ENCODE assay signal across 3 cellular contexts in the genomic region with DNA sequence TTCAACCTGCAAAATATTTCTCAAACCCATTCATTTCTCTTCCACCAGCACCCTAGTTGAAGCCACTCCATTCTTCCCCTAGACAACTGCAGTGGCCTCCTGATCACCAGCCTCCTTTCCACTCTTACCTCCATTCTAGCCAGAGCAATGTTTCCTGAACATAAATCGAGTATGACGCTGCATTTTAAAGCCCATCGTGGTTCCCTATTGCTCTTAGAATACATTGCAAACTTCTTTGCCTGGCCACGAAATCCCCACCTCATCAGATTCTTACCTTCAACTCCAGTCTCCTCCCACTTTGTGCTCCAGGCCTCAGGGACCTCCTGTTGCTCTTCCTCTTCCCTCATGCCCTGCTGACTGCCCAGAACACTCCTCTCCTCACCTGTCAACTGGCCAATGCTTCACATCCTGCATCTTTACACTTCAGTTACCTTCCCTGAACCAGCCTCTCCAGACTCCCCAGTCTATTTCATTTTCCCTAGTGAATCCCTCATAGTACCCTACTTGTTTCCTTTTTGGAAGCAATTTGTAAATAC.
A peak's percentile ranks its signal among the peaks of the same experiment; 100 is the strongest.
TF ChIP-seq lines count a peak whose summit lies in the region.

No MANE protein-coding gene starts in this region.

TF ChIP-seq in HepG2, 621 proteins besides CTCF, POLR2A, EP300 and RAD21:
- TF ChIP-seq FOXP1 (IDR thresholded peaks at IDR 0.05) (0 out of 2 replicates have a peak, but pooled peaks have one; percentile 3), FOXP1 (CRISPR knock-in tag; IDR thresholded peaks at IDR 0.05) (no peak)
- TF ChIP-seq, protein P1, sequence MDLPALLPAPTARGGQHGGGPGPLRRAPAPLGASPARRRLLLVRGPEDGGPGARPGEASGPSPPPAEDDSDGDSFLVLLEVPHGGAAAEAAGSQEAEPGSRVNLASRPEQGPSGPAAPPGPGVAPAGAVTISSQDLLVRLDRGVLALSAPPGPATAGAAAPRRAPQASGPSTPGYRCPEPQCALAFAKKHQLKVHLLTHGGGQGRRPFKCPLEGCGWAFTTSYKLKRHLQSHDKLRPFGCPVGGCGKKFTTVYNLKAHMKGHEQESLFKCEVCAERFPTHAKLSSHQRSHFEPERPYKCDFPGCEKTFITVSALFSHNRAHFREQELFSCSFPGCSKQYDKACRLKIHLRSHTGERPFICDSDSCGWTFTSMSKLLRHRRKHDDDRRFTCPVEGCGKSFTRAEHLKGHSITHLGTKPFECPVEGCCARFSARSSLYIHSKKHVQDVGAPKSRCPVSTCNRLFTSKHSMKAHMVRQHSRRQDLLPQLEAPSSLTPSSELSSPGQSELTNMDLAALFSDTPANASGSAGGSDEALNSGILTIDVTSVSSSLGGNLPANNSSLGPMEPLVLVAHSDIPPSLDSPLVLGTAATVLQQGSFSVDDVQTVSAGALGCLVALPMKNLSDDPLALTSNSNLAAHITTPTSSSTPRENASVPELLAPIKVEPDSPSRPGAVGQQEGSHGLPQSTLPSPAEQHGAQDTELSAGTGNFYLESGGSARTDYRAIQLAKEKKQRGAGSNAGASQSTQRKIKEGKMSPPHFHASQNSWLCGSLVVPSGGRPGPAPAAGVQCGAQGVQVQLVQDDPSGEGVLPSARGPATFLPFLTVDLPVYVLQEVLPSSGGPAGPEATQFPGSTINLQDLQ (CRISPR knock-in tag; IDR thresholded peaks at IDR 0.05): no peak

TF ChIP-seq in H1, 55 proteins besides CTCF, POLR2A, EP300 and RAD21:
- TF ChIP-seq EZH2 (IDR thresholded peaks at IDR 0.05; ENCODE audit: low read depth, low read length, severe bottlenecking) (no peak), MAX (IDR thresholded peaks at IDR 0.05) (no peak), SP4 (IDR thresholded peaks at IDR 0.05; ENCODE audit: low read length) (no peak), ZNF274 (IDR thresholded peaks at IDR 0.05; ENCODE audit: borderline replicate concordance, extremely low read depth, low read length) (no peak), HDAC2 (IDR thresholded peaks at IDR 0.05; ENCODE audit: borderline replicate concordance in 1 of 2, low read depth in 2 of 2, low read length in 2 of 2) (no peak), CBX5 (IDR thresholded peaks at IDR 0.05; ENCODE audit: low read depth, low read length) (no peak), SP1 (IDR thresholded peaks at IDR 0.05; ENCODE audit: low read depth, low read length) (no peak), SIX5 (IDR thresholded peaks at IDR 0.05; ENCODE audit: low read depth, low read length) (no peak), HDAC6 (IDR thresholded peaks at IDR 0.05; ENCODE audit: low read depth, low read length) (no peak), GABPA (IDR thresholded peaks at IDR 0.05; ENCODE audit: borderline replicate concordance, insufficient read depth, low read length) (no peak), NRF1 (IDR thresholded peaks at IDR 0.05; ENCODE audit: low read depth, low read length) (no peak), ATF3 (IDR thresholded peaks at IDR 0.05; ENCODE audit: insufficient read depth, low read depth, low read length) (no peak), CREB1 (IDR thresholded peaks at IDR 0.05) (no peak), CTBP2 (IDR thresholded peaks at IDR 0.05; ENCODE audit: borderline replicate concordance, insufficient read depth, insufficient read length, low read length) (no peak)
- TF ChIP-seq, protein P2, sequence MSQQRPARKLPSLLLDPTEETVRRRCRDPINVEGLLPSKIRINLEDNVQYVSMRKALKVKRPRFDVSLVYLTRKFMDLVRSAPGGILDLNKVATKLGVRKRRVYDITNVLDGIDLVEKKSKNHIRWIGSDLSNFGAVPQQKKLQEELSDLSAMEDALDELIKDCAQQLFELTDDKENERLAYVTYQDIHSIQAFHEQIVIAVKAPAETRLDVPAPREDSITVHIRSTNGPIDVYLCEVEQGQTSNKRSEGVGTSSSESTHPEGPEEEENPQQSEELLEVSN (IDR thresholded peaks at IDR 0.05): no peak
TF ChIP-seq in H1: peak in this region for 0.

TF ChIP-seq in SK-N-SH, 30 proteins besides CTCF, POLR2A, EP300 and RAD21:
- no peak for TF ChIP-seq CHD2 (IDR thresholded peaks at IDR 0.05; ENCODE audit: low read length, partially characterized antibody)
- no peak for TF ChIP-seq JUND (IDR thresholded peaks at IDR 0.05)
- TF ChIP-seq, protein P3, sequence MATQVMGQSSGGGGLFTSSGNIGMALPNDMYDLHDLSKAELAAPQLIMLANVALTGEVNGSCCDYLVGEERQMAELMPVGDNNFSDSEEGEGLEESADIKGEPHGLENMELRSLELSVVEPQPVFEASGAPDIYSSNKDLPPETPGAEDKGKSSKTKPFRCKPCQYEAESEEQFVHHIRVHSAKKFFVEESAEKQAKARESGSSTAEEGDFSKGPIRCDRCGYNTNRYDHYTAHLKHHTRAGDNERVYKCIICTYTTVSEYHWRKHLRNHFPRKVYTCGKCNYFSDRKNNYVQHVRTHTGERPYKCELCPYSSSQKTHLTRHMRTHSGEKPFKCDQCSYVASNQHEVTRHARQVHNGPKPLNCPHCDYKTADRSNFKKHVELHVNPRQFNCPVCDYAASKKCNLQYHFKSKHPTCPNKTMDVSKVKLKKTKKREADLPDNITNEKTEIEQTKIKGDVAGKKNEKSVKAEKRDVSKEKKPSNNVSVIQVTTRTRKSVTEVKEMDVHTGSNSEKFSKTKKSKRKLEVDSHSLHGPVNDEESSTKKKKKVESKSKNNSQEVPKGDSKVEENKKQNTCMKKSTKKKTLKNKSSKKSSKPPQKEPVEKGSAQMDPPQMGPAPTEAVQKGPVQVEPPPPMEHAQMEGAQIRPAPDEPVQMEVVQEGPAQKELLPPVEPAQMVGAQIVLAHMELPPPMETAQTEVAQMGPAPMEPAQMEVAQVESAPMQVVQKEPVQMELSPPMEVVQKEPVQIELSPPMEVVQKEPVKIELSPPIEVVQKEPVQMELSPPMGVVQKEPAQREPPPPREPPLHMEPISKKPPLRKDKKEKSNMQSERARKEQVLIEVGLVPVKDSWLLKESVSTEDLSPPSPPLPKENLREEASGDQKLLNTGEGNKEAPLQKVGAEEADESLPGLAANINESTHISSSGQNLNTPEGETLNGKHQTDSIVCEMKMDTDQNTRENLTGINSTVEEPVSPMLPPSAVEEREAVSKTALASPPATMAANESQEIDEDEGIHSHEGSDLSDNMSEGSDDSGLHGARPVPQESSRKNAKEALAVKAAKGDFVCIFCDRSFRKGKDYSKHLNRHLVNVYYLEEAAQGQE (IDR thresholded peaks at IDR 0.05; ENCODE audit: low read depth, low read length): no peak
- TF ChIP-seq RXRA (IDR thresholded peaks at IDR 0.05; ENCODE audit: borderline replicate concordance, low read depth): no peak
- TF ChIP-seq TAF1 (IDR thresholded peaks at IDR 0.05; ENCODE audit: borderline replicate concordance, low read depth, low read length): no peak
- no peak for TF ChIP-seq RCOR1 (IDR thresholded peaks at IDR 0.05; ENCODE audit: low read length)
- TF ChIP-seq SMC3 (IDR thresholded peaks at IDR 0.05; ENCODE audit: low read depth, low read length): no peak
- TF ChIP-seq NRF1 (IDR thresholded peaks at IDR 0.05; ENCODE audit: low read depth, low read length): no peak
- TF ChIP-seq, protein P4, sequence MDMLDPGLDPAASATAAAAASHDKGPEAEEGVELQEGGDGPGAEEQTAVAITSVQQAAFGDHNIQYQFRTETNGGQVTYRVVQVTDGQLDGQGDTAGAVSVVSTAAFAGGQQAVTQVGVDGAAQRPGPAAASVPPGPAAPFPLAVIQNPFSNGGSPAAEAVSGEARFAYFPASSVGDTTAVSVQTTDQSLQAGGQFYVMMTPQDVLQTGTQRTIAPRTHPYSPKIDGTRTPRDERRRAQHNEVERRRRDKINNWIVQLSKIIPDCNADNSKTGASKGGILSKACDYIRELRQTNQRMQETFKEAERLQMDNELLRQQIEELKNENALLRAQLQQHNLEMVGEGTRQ (IDR thresholded peaks at IDR 0.05; ENCODE audit: borderline replicate concordance, low read depth, low read length): no peak
- TF ChIP-seq MXI1 (IDR thresholded peaks at IDR 0.05; ENCODE audit: low read depth, low read length): no peak
- no peak for TF ChIP-seq FOXJ3 (CRISPR knock-in tag; IDR thresholded peaks at IDR 0.05)
TF ChIP-seq in SK-N-SH: peak in this region for 0.
